Comparison of ENCODE assay signal across 23 cellular contexts in the genomic region with DNA sequence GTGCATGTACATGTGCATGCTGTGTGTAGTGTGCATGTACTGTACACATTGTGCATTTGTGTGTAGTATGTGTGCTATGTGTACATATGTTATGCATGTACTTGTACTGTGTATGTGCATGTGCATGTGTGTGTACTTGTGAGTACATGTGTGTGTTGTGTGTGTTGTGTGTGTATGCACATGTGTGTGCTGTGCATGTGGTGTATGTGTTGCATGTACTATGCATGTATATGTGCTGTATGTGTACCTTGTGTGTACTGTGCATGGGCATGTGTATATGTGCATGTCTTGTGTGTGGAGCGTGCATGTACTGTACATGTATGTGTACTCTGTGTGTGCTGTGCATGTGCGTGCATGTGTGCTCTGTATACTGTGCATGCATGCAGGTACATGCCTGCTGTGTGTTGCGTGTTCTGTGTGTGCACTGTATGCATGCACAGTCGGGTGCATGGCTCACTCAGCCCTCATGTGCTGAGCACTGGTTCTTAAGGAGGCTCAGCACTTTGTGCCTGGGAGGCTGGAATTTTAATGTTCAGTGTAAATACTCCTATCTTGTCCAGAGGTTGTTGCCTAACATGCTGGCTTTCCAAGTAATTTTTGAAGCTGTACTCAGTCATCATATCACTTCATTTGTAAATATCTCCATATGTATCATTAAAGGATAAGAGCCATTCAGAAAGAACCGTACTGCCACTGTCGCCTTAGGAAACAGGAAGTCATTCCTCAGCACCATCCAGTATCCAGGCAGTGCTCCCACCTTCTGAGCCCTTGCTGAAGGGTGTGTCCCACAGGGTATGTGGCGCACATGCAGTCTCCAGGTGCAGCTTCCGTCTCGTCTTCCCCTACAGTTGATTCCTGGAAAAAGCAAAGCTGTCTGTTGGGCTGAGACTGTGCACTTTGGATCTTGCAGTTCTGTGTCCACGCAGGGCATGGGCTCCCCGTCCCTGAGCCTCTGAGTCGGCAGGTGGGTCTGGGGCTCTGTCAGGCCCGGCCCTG. TPM values are rescaled to one million over a fixed set of nuclear protein-coding genes. Genes with fewer than 3 reads are reported as not detected.
DNase-seq lines count a peak whose midpoint lies in the region; ATAC-seq and TF ChIP-seq lines count a peak whose summit lies in the region.
"Had no signal": no experiment of that assay in that cellular context is flagged by ENCODE, and none has a peak within 500 bp of the region (broad histone marks: within the 10 kb centered on the region; RNA-seq: fewer than 3 reads in every experiment).

No MANE protein-coding gene starts in this region.

- peaks cover 49% of the 10 kb centered on the region for H3K4me1 Mint-ChIP-seq in activated naive CD8-positive, alpha-beta T cell treated with anti-CD3 and anti-CD28 coated beads, Interleukin-2, amount 10 ng/mL, durations not matched to agents 7 days and 5 days
- H3K4me1 Mint-ChIP-seq in activated naive CD8-positive, alpha-beta T cell treated with anti-CD3 and anti-CD28 coated beads, Interleukin-2, amount 50 U/mL, for 24 hours = peaks cover 52% of the 10 kb centered on the region
- H3K4me1 Mint-ChIP-seq in immature natural killer cell = peaks cover 62 to 67% of the 10 kb centered on the region in 2 donors

- peak overlapping the region; percentile 51 for H3K4me3 Mint-ChIP-seq in activated naive CD8-positive, alpha-beta T cell treated with anti-CD3 and anti-CD28 coated beads, Interleukin-2, amount 10 ng/mL, durations not matched to agents 7 days and 5 days
- no peak overlapping the region for H3K4me3 Mint-ChIP-seq in activated naive CD8-positive, alpha-beta T cell treated with anti-CD3 and anti-CD28 coated beads, Interleukin-2, amount 50 U/mL, for 24 hours
- peak overlapping the region; percentile 73 to 87 (median 78) for H3K4me3 Mint-ChIP-seq in immature natural killer cell

- ATAC-seq in activated naive CD8-positive, alpha-beta T cell treated with anti-CD3 and anti-CD28 coated beads, Interleukin-2, amount 10 ng/mL, durations not matched to agents 7 days and 5 days (ENCODE audit: low read depth) = no peak
- ATAC-seq in activated naive CD8-positive, alpha-beta T cell treated with anti-CD3 and anti-CD28 coated beads, Interleukin-2, amount 50 U/mL, for 24 hours = no peak
- no peak for ATAC-seq in HG02610 (IDR thresholded peaks at IDR 0.05; ENCODE audit: unreplicated experiment)
- ATAC-seq: activated T-cell treated with anti-CD3 and anti-CD28 coated beads, Interleukin-2, amount 50 U/mL, for 4 hours; left lobe of liver; SK-N-SH treated with all-trans-retinoic acid at 6 μM for 48 hours had no signal

- no peak for DNase-seq in activated naive CD8-positive, alpha-beta T cell treated with anti-CD3 and anti-CD28 coated beads, Interleukin-2, amount 10 ng/mL, durations not matched to agents 7 days and 5 days
- DNase-seq in activated naive CD8-positive, alpha-beta T cell treated with anti-CD3 and anti-CD28 coated beads, Interleukin-2, amount 50 U/mL, for 24 hours = no peak
- DNase-seq in NCI-H69 (lab: John Stamatoyannopoulos, UW) (peak; percentile 36), immature natural killer cell (no peak), coronary artery (ENCODE audit: low spot score) (no peak)
- no peak for DNase-seq in stimulated activated CD4-positive, alpha-beta T cell treated with anti-CD3 and anti-CD28 coated beads, Interleukin-4, amount 100 ng/mL, for 1 hour
- DNase-seq: activated CD4-positive, alpha-beta T cell treated with anti-CD3 and anti-CD28 coated beads, Interleukin-2, amount 50 U/mL, for 1 hour; activated T-cell treated with anti-CD3 and anti-CD28 coated beads, Interleukin-2, amount 50 U/mL, for 4 hours; adrenal gland; Caco-2; effector CD4-positive, alpha-beta T cell; esophagus squamous epithelium; midbrain; NCI-H1436 treated with DMSO at 0.1 percent for 48 hours; stomach; upper lobe of left lung had no signal

- no peak overlapping the region for H3K4me3 ChIP-seq in coronary artery
- H3K4me3 ChIP-seq: adrenal gland, cardiac muscle cell, esophagus squamous epithelium, stomach had no signal

- peaks cover 31% of the 10 kb centered on the region for H3K36me3 Mint-ChIP-seq in activated naive CD8-positive, alpha-beta T cell treated with anti-CD3 and anti-CD28 coated beads, Interleukin-2, amount 10 ng/mL, durations not matched to agents 7 days and 5 days
- H3K36me3 Mint-ChIP-seq in activated naive CD8-positive, alpha-beta T cell treated with anti-CD3 and anti-CD28 coated beads, Interleukin-2, amount 50 U/mL, for 24 hours (ENCODE audit: low read depth) = peaks cover 20% of the 10 kb centered on the region
- H3K36me3 Mint-ChIP-seq in immature natural killer cell = peaks cover 16 to 42% (median 31%) of the 10 kb centered on the region in 3 donors

- no peak for TF ChIP-seq CTCF in coronary artery (IDR thresholded peaks at IDR 0.05)

- no peaks in the 10 kb centered on the region for H3K9me3 Mint-ChIP-seq in activated naive CD8-positive, alpha-beta T cell treated with anti-CD3 and anti-CD28 coated beads, Interleukin-2, amount 10 ng/mL, durations not matched to agents 7 days and 5 days
- H3K9me3 Mint-ChIP-seq in activated naive CD8-positive, alpha-beta T cell treated with anti-CD3 and anti-CD28 coated beads, Interleukin-2, amount 50 U/mL, for 24 hours = no peaks in the 10 kb centered on the region
- H3K9me3 Mint-ChIP-seq in immature natural killer cell = no peaks in the 10 kb centered on the region
- H3K9me3 Mint-ChIP-seq: activated T-cell treated with anti-CD3 and anti-CD28 coated beads, Interleukin-2, amount 50 U/mL, for 4 hours had no signal

- peaks cover 5% of the 10 kb centered on the region for H3K27me3 Mint-ChIP-seq in activated naive CD8-positive, alpha-beta T cell treated with anti-CD3 and anti-CD28 coated beads, Interleukin-2, amount 10 ng/mL, durations not matched to agents 7 days and 5 days
- H3K27me3 Mint-ChIP-seq in activated naive CD8-positive, alpha-beta T cell treated with anti-CD3 and anti-CD28 coated beads, Interleukin-2, amount 50 U/mL, for 24 hours = no peaks in the 10 kb centered on the region
- H3K27me3 Mint-ChIP-seq in immature natural killer cell (ENCODE audit: low read depth in 3 of 3) = peaks cover 14 to 18% (median 15%) of the 10 kb centered on the region in 3 donors

- no peak overlapping the region for H3K27ac Mint-ChIP-seq in activated naive CD8-positive, alpha-beta T cell treated with anti-CD3 and anti-CD28 coated beads, Interleukin-2, amount 10 ng/mL, durations not matched to agents 7 days and 5 days
- H3K27ac Mint-ChIP-seq in activated naive CD8-positive, alpha-beta T cell treated with anti-CD3 and anti-CD28 coated beads, Interleukin-2, amount 50 U/mL, for 24 hours = no peak overlapping the region
- peak overlapping the region in 4 of 6 donors; percentile 30 to 92 (median 72) for H3K27ac Mint-ChIP-seq in immature natural killer cell

- H3K27ac ChIP-seq in coronary artery = no peak overlapping the region
- H3K27ac ChIP-seq: adrenal gland, cardiac muscle cell, esophagus squamous epithelium, neutrophil, stomach, upper lobe of left lung had no signal

- POLR2A ChIA-PET in activated naive CD8-positive, alpha-beta T cell treated with anti-CD3 and anti-CD28 coated beads, Interleukin-2, amount 10 ng/mL, durations not matched to agents 7 days and 5 days (lab: Charles Lee) = interaction anchor here (2.3 to 2.6 kb wide), 2 partner anchors 7 to 20 kb away, joined by 9 to 14 read pairs; no protein-coding TSS in a partner anchor

RNA-seq across cellular contexts. Expression of a gene that starts 32.5 kb away (rescaled TPM):
- total RNA-seq in activated naive CD8-positive, alpha-beta T cell treated with anti-CD3 and anti-CD28 coated beads, Interleukin-2, amount 10 ng/mL, durations not matched to agents 7 days and 5 days = 10 to 100 TPM; 29.0 to 29.2 TPM
- 10 to 100 TPM; 37.0 to 44.9 (median 37.7) TPM for polyA plus RNA-seq in immature natural killer cell

RNA-seq across cellular contexts. Expression of a gene that starts 32.6 kb away (rescaled TPM):
- total RNA-seq in activated naive CD8-positive, alpha-beta T cell treated with anti-CD3 and anti-CD28 coated beads, Interleukin-2, amount 10 ng/mL, durations not matched to agents 7 days and 5 days = 10 to 100 TPM; 20.4 to 21.6 TPM
- 10 to 100 TPM; 22.3 to 25.9 (median 25.0) TPM for polyA plus RNA-seq in immature natural killer cell

RNA-seq across cellular contexts. Expression of a gene that starts 47.8 kb away (rescaled TPM):
- not detected for total RNA-seq in activated naive CD8-positive, alpha-beta T cell treated with anti-CD3 and anti-CD28 coated beads, Interleukin-2, amount 10 ng/mL, durations not matched to agents 7 days and 5 days
- polyA plus RNA-seq in immature natural killer cell = not detected
- total RNA-seq: activated T-cell treated with anti-CD3 and anti-CD28 coated beads, Interleukin-2, amount 50 U/mL, for 4 hours; adrenal gland; Caco-2; cardiac muscle cell; esophagus squamous epithelium; HT1080; left lobe of liver; renal cortical epithelial cell; stomach; upper lobe of left lung had no signal
- polyA plus RNA-seq: adrenal gland, cardiac muscle cell, stomach had no signal

Comparison
In these comparisons a context has a peak if more than half of its experiments do, and no peak if none do; other contexts are left out.
1. H3K27ac Mint-ChIP-seq: peak in immature natural killer cell (4 of 6); none in activated naive CD8-positive, alpha-beta T cell treated with anti-CD3 and anti-CD28 coated beads, Interleukin-2, amount 10 ng/mL, durations not matched to agents 7 days and 5 days (single experiment) and activated naive CD8-positive, alpha-beta T cell treated with anti-CD3 and anti-CD28 coated beads, Interleukin-2, amount 50 U/mL, for 24 hours (single experiment).